In genomic region chr6:155329460-155330132, GRCh38 we compare ENCODE assay signal across 1 cellular context.
A peak's percentile ranks its signal among the peaks of the same experiment; 100 is the strongest.
TF ChIP-seq lines count a peak whose summit lies in the region.

No MANE protein-coding gene starts in this region.

TF ChIP-seq in HepG2, 621 proteins besides CTCF, POLR2A, EP300 and RAD21 (continued from another document and continues in another):
- TF ChIP-seq, protein P1, sequence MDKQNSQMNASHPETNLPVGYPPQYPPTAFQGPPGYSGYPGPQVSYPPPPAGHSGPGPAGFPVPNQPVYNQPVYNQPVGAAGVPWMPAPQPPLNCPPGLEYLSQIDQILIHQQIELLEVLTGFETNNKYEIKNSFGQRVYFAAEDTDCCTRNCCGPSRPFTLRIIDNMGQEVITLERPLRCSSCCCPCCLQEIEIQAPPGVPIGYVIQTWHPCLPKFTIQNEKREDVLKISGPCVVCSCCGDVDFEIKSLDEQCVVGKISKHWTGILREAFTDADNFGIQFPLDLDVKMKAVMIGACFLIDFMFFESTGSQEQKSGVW (CRISPR knock-in tag; IDR thresholded peaks at IDR 0.05; ENCODE audit: borderline replicate concordance): no peak
- TF ChIP-seq ZNF510 (CRISPR knock-in tag; IDR thresholded peaks at IDR 0.05; ENCODE audit: low read depth) (no peak), YEATS2 (CRISPR knock-in tag; IDR thresholded peaks at IDR 0.05; ENCODE audit: borderline replicate concordance) (0 out of 2 replicates have a peak, but pooled peaks have one; percentile 4), ZNF337 (CRISPR knock-in tag; IDR thresholded peaks at IDR 0.05; ENCODE audit: borderline replicate concordance, low read depth) (no peak), ZNF883 (CRISPR knock-in tag; IDR thresholded peaks at IDR 0.05; ENCODE audit: not compliant biosample characterization) (no peak), ZFP1 (CRISPR knock-in tag; IDR thresholded peaks at IDR 0.05) (no peak), LBX2 (CRISPR knock-in tag; IDR thresholded peaks at IDR 0.05; ENCODE audit: borderline replicate concordance) (no peak), MXI1 (IDR thresholded peaks at IDR 0.05; ENCODE audit: borderline replicate concordance, low read depth, low read length) (no peak), ZNF737 (CRISPR knock-in tag; IDR thresholded peaks at IDR 0.05; ENCODE audit: borderline replicate concordance) (no peak), ZNF766 (CRISPR knock-in tag; IDR thresholded peaks at IDR 0.05; ENCODE audit: borderline replicate concordance) (no peak), REL (CRISPR knock-in tag; conservative IDR thresholded peaks at IDR 0.05) (no peak), ZBTB25 (CRISPR knock-in tag; IDR thresholded peaks at IDR 0.05) (no peak), ZNF747 (CRISPR knock-in tag; IDR thresholded peaks at IDR 0.05; ENCODE audit: borderline replicate concordance) (no peak; the same call in 1 of the 2 replicates), ZNF138 (CRISPR knock-in tag; IDR thresholded peaks at IDR 0.05; ENCODE audit: low read depth) (0 out of 2 replicates have a peak, but pooled peaks have one; percentile 53), GATA4 (IDR thresholded peaks at IDR 0.05; ENCODE audit: borderline replicate concordance, low read depth) (no peak), ELF4 (CRISPR knock-in tag; IDR thresholded peaks at IDR 0.05; ENCODE audit: borderline replicate concordance) (peak; percentile 42; the same call in 1 of the 2 replicates), ZNF615 (CRISPR knock-in tag; IDR thresholded peaks at IDR 0.05; ENCODE audit: borderline replicate concordance) (0 out of 2 replicates have a peak, but pooled peaks have one; percentile 9), ZBTB7B (CRISPR knock-in tag; IDR thresholded peaks at IDR 0.05) (peak; percentile 48; the same call in 1 of the 2 replicates), MEIS1 (CRISPR knock-in tag; IDR thresholded peaks at IDR 0.05; ENCODE audit: borderline replicate concordance) (no peak), CHD2 (IDR thresholded peaks at IDR 0.05; ENCODE audit: low read depth, low read length) (no peak), ZFP37 (CRISPR knock-in tag; IDR thresholded peaks at IDR 0.05; ENCODE audit: borderline replicate concordance) (no peak), SIX4 (CRISPR knock-in tag; IDR thresholded peaks at IDR 0.05) (no peak), ATF5 (CRISPR knock-in tag; IDR thresholded peaks at IDR 0.05; ENCODE audit: low read depth) (0 out of 2 replicates have a peak, but pooled peaks have one; percentile 14), DRAP1 (CRISPR knock-in tag; IDR thresholded peaks at IDR 0.05) (no peak), EEA1 (CRISPR knock-in tag; IDR thresholded peaks at IDR 0.05; ENCODE audit: borderline replicate concordance) (no peak), GLI4 (CRISPR knock-in tag; IDR thresholded peaks at IDR 0.05; ENCODE audit: borderline replicate concordance) (0 out of 2 replicates have a peak, but pooled peaks have one; percentile 46), ZNF629 (CRISPR knock-in tag; conservative IDR thresholded peaks at IDR 0.05) (no peak), NRL (CRISPR knock-in tag; IDR thresholded peaks at IDR 0.05; ENCODE audit: borderline replicate concordance) (no peak), ZNF788 (CRISPR knock-in tag; IDR thresholded peaks at IDR 0.05; ENCODE audit: borderline replicate concordance) (no peak), ZFX (CRISPR knock-in tag; IDR thresholded peaks at IDR 0.05; ENCODE audit: low read depth) (peak; percentile 28; the same call in 1 of the 2 replicates), PAF1 (CRISPR knock-in tag; IDR thresholded peaks at IDR 0.05) (peak; percentile 90; the same call in 1 of the 2 replicates), IKZF1 (IDR thresholded peaks at IDR 0.05) (no peak), AGO1 (IDR thresholded peaks at IDR 0.05; ENCODE audit: low read depth, low read length, poor library complexity, severe bottlenecking) (no peak), FOSL2 (CRISPR knock-in tag; IDR thresholded peaks at IDR 0.05) (no peak), ZNF251 (CRISPR knock-in tag; IDR thresholded peaks at IDR 0.05) (no peak), FOXK1 (CRISPR knock-in tag; IDR thresholded peaks at IDR 0.05; ENCODE audit: borderline replicate concordance, low read depth) (no peak), SMYD3 (CRISPR knock-in tag; IDR thresholded peaks at IDR 0.05) (no peak), ARID2 (CRISPR knock-in tag; IDR thresholded peaks at IDR 0.05; ENCODE audit: borderline replicate concordance) (no peak)
- TF ChIP-seq, protein P2, sequence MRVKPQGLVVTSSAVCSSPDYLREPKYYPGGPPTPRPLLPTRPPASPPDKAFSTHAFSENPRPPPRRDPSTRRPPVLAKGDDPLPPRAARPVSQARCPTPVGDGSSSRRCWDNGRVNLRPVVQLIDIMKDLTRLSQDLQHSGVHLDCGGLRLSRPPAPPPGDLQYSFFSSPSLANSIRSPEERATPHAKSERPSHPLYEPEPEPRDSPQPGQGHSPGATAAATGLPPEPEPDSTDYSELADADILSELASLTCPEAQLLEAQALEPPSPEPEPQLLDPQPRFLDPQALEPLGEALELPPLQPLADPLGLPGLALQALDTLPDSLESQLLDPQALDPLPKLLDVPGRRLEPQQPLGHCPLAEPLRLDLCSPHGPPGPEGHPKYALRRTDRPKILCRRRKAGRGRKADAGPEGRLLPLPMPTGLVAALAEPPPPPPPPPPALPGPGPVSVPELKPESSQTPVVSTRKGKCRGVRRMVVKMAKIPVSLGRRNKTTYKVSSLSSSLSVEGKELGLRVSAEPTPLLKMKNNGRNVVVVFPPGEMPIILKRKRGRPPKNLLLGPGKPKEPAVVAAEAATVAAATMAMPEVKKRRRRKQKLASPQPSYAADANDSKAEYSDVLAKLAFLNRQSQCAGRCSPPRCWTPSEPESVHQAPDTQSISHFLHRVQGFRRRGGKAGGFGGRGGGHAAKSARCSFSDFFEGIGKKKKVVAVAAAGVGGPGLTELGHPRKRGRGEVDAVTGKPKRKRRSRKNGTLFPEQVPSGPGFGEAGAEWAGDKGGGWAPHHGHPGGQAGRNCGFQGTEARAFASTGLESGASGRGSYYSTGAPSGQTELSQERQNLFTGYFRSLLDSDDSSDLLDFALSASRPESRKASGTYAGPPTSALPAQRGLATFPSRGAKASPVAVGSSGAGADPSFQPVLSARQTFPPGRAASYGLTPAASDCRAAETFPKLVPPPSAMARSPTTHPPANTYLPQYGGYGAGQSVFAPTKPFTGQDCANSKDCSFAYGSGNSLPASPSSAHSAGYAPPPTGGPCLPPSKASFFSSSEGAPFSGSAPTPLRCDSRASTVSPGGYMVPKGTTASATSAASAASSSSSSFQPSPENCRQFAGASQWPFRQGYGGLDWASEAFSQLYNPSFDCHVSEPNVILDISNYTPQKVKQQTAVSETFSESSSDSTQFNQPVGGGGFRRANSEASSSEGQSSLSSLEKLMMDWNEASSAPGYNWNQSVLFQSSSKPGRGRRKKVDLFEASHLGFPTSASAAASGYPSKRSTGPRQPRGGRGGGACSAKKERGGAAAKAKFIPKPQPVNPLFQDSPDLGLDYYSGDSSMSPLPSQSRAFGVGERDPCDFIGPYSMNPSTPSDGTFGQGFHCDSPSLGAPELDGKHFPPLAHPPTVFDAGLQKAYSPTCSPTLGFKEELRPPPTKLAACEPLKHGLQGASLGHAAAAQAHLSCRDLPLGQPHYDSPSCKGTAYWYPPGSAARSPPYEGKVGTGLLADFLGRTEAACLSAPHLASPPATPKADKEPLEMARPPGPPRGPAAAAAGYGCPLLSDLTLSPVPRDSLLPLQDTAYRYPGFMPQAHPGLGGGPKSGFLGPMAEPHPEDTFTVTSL (CRISPR knock-in tag; IDR thresholded peaks at IDR 0.05; ENCODE audit: borderline replicate concordance): no peak
- TF ChIP-seq, protein P3, sequence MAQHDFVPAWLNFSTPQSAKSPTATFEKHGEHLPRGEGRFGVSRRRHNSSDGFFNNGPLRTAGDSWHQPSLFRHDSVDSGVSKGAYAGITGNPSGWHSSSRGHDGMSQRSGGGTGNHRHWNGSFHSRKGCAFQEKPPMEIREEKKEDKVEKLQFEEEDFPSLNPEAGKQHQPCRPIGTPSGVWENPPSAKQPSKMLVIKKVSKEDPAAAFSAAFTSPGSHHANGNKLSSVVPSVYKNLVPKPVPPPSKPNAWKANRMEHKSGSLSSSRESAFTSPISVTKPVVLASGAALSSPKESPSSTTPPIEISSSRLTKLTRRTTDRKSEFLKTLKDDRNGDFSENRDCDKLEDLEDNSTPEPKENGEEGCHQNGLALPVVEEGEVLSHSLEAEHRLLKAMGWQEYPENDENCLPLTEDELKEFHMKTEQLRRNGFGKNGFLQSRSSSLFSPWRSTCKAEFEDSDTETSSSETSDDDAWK (CRISPR knock-in tag; IDR thresholded peaks at IDR 0.05): no peak
- TF ChIP-seq, protein P4, sequence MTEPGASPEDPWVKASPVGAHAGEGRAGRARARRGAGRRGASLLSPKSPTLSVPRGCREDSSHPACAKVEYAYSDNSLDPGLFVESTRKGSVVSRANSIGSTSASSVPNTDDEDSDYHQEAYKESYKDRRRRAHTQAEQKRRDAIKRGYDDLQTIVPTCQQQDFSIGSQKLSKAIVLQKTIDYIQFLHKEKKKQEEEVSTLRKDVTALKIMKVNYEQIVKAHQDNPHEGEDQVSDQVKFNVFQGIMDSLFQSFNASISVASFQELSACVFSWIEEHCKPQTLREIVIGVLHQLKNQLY (CRISPR knock-in tag; IDR thresholded peaks at IDR 0.05): no peak
- TF ChIP-seq, protein P5, sequence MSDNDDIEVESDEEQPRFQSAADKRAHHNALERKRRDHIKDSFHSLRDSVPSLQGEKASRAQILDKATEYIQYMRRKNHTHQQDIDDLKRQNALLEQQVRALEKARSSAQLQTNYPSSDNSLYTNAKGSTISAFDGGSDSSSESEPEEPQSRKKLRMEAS (IDR thresholded peaks at IDR 0.05): no peak; the same call in none of the 2 replicates
- TF ChIP-seq, protein P6, sequence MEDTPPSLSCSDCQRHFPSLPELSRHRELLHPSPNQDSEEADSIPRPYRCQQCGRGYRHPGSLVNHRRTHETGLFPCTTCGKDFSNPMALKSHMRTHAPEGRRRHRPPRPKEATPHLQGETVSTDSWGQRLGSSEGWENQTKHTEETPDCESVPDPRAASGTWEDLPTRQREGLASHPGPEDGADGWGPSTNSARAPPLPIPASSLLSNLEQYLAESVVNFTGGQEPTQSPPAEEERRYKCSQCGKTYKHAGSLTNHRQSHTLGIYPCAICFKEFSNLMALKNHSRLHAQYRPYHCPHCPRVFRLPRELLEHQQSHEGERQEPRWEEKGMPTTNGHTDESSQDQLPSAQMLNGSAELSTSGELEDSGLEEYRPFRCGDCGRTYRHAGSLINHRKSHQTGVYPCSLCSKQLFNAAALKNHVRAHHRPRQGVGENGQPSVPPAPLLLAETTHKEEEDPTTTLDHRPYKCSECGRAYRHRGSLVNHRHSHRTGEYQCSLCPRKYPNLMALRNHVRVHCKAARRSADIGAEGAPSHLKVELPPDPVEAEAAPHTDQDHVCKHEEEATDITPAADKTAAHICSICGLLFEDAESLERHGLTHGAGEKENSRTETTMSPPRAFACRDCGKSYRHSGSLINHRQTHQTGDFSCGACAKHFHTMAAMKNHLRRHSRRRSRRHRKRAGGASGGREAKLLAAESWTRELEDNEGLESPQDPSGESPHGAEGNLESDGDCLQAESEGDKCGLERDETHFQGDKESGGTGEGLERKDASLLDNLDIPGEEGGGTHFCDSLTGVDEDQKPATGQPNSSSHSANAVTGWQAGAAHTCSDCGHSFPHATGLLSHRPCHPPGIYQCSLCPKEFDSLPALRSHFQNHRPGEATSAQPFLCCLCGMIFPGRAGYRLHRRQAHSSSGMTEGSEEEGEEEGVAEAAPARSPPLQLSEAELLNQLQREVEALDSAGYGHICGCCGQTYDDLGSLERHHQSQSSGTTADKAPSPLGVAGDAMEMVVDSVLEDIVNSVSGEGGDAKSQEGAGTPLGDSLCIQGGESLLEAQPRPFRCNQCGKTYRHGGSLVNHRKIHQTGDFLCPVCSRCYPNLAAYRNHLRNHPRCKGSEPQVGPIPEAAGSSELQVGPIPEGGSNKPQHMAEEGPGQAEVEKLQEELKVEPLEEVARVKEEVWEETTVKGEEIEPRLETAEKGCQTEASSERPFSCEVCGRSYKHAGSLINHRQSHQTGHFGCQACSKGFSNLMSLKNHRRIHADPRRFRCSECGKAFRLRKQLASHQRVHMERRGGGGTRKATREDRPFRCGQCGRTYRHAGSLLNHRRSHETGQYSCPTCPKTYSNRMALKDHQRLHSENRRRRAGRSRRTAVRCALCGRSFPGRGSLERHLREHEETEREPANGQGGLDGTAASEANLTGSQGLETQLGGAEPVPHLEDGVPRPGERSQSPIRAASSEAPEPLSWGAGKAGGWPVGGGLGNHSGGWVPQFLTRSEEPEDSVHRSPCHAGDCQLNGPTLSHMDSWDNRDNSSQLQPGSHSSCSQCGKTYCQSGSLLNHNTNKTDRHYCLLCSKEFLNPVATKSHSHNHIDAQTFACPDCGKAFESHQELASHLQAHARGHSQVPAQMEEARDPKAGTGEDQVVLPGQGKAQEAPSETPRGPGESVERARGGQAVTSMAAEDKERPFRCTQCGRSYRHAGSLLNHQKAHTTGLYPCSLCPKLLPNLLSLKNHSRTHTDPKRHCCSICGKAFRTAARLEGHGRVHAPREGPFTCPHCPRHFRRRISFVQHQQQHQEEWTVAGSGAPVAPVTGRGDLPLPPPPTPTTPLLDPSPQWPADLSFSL (CRISPR knock-in tag; IDR thresholded peaks at IDR 0.05): peak; percentile 57
